Comparison of ENCODE assay signal across 9 cellular contexts in genomic region chr5:118791986-118792734, GRCh38.
DNase-seq lines count a peak whose midpoint lies in the region; ATAC-seq, FAIRE-seq and TF ChIP-seq lines count a peak whose summit lies in the region.
"Had no signal": no experiment of that assay in that cellular context is flagged by ENCODE, and none has a peak within 500 bp of the region (broad histone marks: within the 10 kb centered on the region; RNA-seq: fewer than 3 reads in every experiment).

No MANE protein-coding gene starts in this region.

- BruUV-seq in K562 (replicated peaks; lab: Mats Ljungman, UMichigan), result no TSS peak

- FAIRE-seq in K562 (lab: Jason Lieb, UNC), result peak; percentile 86

- no peak for TF ChIP-seq POLR2A in K562 (conservative IDR thresholded peaks at IDR 0.05)

- no peak overlapping the region for H2AFZ ChIP-seq in K562 (ENCODE audit: low read depth, low read length)

- no peaks in the 10 kb centered on the region for H3K36me3 Mint-ChIP-seq in activated CD4-positive, alpha-beta T cell treated with anti-CD3 and anti-CD28 coated beads for 36 hours (ENCODE audit: low read depth)
- H3K36me3 Mint-ChIP-seq: naive thymus-derived CD8-positive, alpha-beta T cell had no signal

- no peak overlapping the region for H3K9ac ChIP-seq in K562 (ENCODE audit: insufficient read depth in 1 of 2, low read depth in 2 of 2, low read length in 2 of 2)
- H3K9ac ChIP-seq in skeletal muscle tissue (ENCODE audit: low read depth in 1 of 3, low read length in 3 of 3), result peak overlapping the region; percentile 15 to 52 (median 44)

- DNase-seq in activated CD4-positive, alpha-beta T cell treated with anti-CD3 and anti-CD28 coated beads for 36 hours, result peak; percentile 24
- DNase-seq in activated CD4-positive, alpha-beta T cell treated with anti-CD3 and anti-CD28 coated beads for 1 hour, result no peak
- DNase-seq in NCI-H82 treated with DMSO at 0.1 percent for 48 hours (lab: John Stamatoyannopoulos, UW; ENCODE audit: unreplicated experiment) (peak; percentile 47), K562 (ENCODE audit: extremely low read depth in 1 of 4, low spot score in 3 of 4) (peak; percentile 44 to 62 (median 50)), iPS DF 6.9 (ENCODE audit: low read depth, low spot score) (peak; percentile 18)

- H3K4me1 ChIP-seq in K562 (replicated peaks in 1 of 2; ENCODE audit: control insufficient read depth in 2 of 2, insufficient read depth in 2 of 2, low read length in 2 of 2) (no peaks in the 10 kb centered on the region), iPS DF 6.9 (ENCODE audit: control insufficient read depth, insufficient read depth, low read length) (peaks cover 2% of the 10 kb centered on the region; the same call in 1 of the 2 replicates), skeletal muscle tissue (ENCODE audit: control insufficient read depth in 3 of 3, insufficient read depth in 3 of 3, low read length in 3 of 3) (peaks cover 0 to 5% (median 0%) of the 10 kb centered on the region in 3 donors)

- CTCF ChIA-PET in activated CD4-positive, alpha-beta T cell treated with anti-CD3 and anti-CD28 coated beads for 36 hours (lab: Charles Lee), result interaction anchor here (0.6 to 2.7 kb wide), 12 partner anchors 11 to 1373 kb away, joined by 3 to 12 read pairs (median 3); no protein-coding TSS in a partner anchor
- CTCF ChIA-PET in K562 (lab: Yijun Ruan, JAX; ENCODE audit: low intra/inter-chr PET ratio), result no interaction called here

- 6% methylated on average over 7 of the region's 7 CpGs for WGBS in K562 (ENCODE audit: insufficient coverage, low coverage, missing lambda C conversion rate)
- no CpG with 5 or more reads among the region's 7 CpGs for WGBS in iPS DF 6.9 (ENCODE audit: insufficient coverage, insufficient read length)

- POLR2A ChIA-PET in activated CD4-positive, alpha-beta T cell treated with anti-CD3 and anti-CD28 coated beads for 36 hours (lab: Charles Lee), result no interaction called here
- POLR2A ChIA-PET in K562 (lab: Yijun Ruan, JAX), result interaction anchor here (0.6 kb wide), 1 partner anchor 182 kb away, joined by 3 read pairs; no protein-coding TSS in a partner anchor

- no peaks in the 10 kb centered on the region for H3K4me1 Mint-ChIP-seq in activated CD4-positive, alpha-beta T cell treated with anti-CD3 and anti-CD28 coated beads for 36 hours
- H3K4me1 Mint-ChIP-seq: naive thymus-derived CD8-positive, alpha-beta T cell had no signal

- TF ChIP-seq CTCF in K562 (IDR thresholded peaks at IDR 0.05 in 2 of 3, conservative IDR thresholded peaks at IDR 0.05 in 1 of 3; ENCODE audit: insufficient read depth in 2 of 3, low read depth in 1 of 3, low read length in 3 of 3), result peak; percentile 53 to 80 (median 76)

- intact Hi-C loops in activated CD4-positive, alpha-beta T cell treated with anti-CD3 and anti-CD28 coated beads for 36 hours (cut with DNase I, micrococcal nuclease), result loop anchor here in 1 of 2 experiments (1.0 kb wide), 1 partner anchor 1338 kb away; no protein-coding TSS in a partner anchor
- intact Hi-C loops in K562 (cut with micrococcal nuclease), result loop anchor here (5.0 to 10.0 kb wide), 2 partner anchors 165 to 1337 kb away; no protein-coding TSS in a partner anchor

- no peak overlapping the region for H3K4me3 Mint-ChIP-seq in activated CD4-positive, alpha-beta T cell treated with anti-CD3 and anti-CD28 coated beads for 36 hours
- H3K4me3 Mint-ChIP-seq: naive thymus-derived CD8-positive, alpha-beta T cell had no signal

- no peaks in the 10 kb centered on the region for H3K9me3 Mint-ChIP-seq in activated CD4-positive, alpha-beta T cell treated with anti-CD3 and anti-CD28 coated beads for 36 hours (ENCODE audit: low read depth)
- H3K9me3 Mint-ChIP-seq: naive thymus-derived CD8-positive, alpha-beta T cell had no signal

- TF ChIP-seq RAD21 in K562 (CRISPR knock-in tag; conservative IDR thresholded peaks at IDR 0.05 in 1 of 2, IDR thresholded peaks at IDR 0.05 in 1 of 2), result peak; percentile 71 to 83

- no peaks in the 10 kb centered on the region for H3K79me2 ChIP-seq in K562 (ENCODE audit: control insufficient read depth, insufficient read depth, low read length)

- H3K27ac Mint-ChIP-seq in activated CD4-positive, alpha-beta T cell treated with anti-CD3 and anti-CD28 coated beads for 36 hours, result no peak overlapping the region

- H3K9me3 ChIP-seq in K562 (replicated peaks; ENCODE audit: control insufficient read depth, insufficient read depth, low read depth, low read length) (no peaks in the 10 kb centered on the region), iPS DF 6.9 (ENCODE audit: control insufficient read depth, insufficient read depth, low read length) (no peaks in the 10 kb centered on the region), skeletal muscle tissue (ENCODE audit: control insufficient read depth in 3 of 3, low read length in 3 of 3) (no peaks in the 10 kb centered on the region)

- no peak overlapping the region for H3K4me3 ChIP-seq in K562
- H3K4me3 ChIP-seq in iPS DF 6.9 (ENCODE audit: low read length), result no peak overlapping the region
- H3K4me3 ChIP-seq in skeletal muscle tissue (ENCODE audit: low read length in 3 of 3), result peak overlapping the region in 2 of 3 donors; percentile 8 to 9

- H3K4me2 ChIP-seq in K562 (ENCODE audit: insufficient read depth, low read length), result no peak overlapping the region

- TF ChIP-seq EP300 in K562 (IDR thresholded peaks at IDR 0.05; ENCODE audit: low read length), result no peak

- no peaks in the 10 kb centered on the region for H3K27me3 Mint-ChIP-seq in activated CD4-positive, alpha-beta T cell treated with anti-CD3 and anti-CD28 coated beads for 36 hours

- H3K27me3 ChIP-seq in K562 (ENCODE audit: control insufficient read depth in 2 of 2, insufficient read depth in 2 of 2, low read length in 2 of 2), result no peaks in the 10 kb centered on the region
- H3K27me3 ChIP-seq in iPS DF 6.9 (ENCODE audit: control insufficient read depth, insufficient read depth, low read length), result no peaks in the 10 kb centered on the region
- no peaks in the 10 kb centered on the region for H3K27me3 ChIP-seq in skeletal muscle tissue (ENCODE audit: control insufficient read depth in 3 of 3, insufficient read depth in 3 of 3, low read length in 3 of 3)

- peak; percentile 72 for ATAC-seq in activated CD4-positive, alpha-beta T cell treated with anti-CD3 and anti-CD28 coated beads for 36 hours
- ATAC-seq in GM21381 (IDR thresholded peaks at IDR 0.05; ENCODE audit: unreplicated experiment) (peak; percentile 98), HG03558 (IDR thresholded peaks at IDR 0.05; ENCODE audit: extremely low read depth, unreplicated experiment) (peak; percentile 97), K562 (peak; percentile 95)

- in situ Hi-C loops in K562 (cut with MboI), result no loop called here

- H3K9me1 ChIP-seq in K562 (ENCODE audit: control insufficient read depth, insufficient read depth, low read length), result no peaks in the 10 kb centered on the region

- H3K36me3 ChIP-seq in K562 (ENCODE audit: control insufficient read depth, insufficient read depth, low read length), result no peaks in the 10 kb centered on the region
- no peaks in the 10 kb centered on the region for H3K36me3 ChIP-seq in iPS DF 6.9 (ENCODE audit: control insufficient read depth, insufficient read depth, low read length)
- H3K36me3 ChIP-seq in skeletal muscle tissue (ENCODE audit: control insufficient read depth in 3 of 3, insufficient read depth in 3 of 3, low read length in 3 of 3), result no peaks in the 10 kb centered on the region

- H3K27ac ChIP-seq in K562 (ENCODE audit: extremely low read depth, low read depth, low read length) (no peak overlapping the region), iPS DF 6.9 (ENCODE audit: low read length) (no peak overlapping the region), skeletal muscle tissue (ENCODE audit: low read depth, low read length) (no peak overlapping the region)

- H4K20me1 ChIP-seq in K562 (replicated peaks; ENCODE audit: control insufficient read depth, insufficient read depth, low read length), result no peaks in the 10 kb centered on the region

TF ChIP-seq in K562, 482 proteins besides CTCF, POLR2A, EP300 and RAD21 (continues in another document):
- TF ChIP-seq ARID3A (IDR thresholded peaks at IDR 0.05; ENCODE audit: borderline replicate concordance, low read depth, low read length) (0 out of 2 replicates have a peak, but pooled peaks have one; percentile 19), NFE2 (IDR thresholded peaks at IDR 0.05; ENCODE audit: low read depth) (peak; percentile 59), ZZZ3 (IDR thresholded peaks at IDR 0.05) (no peak), ARID2 (IDR thresholded peaks at IDR 0.05) (no peak), SAP30 (IDR thresholded peaks at IDR 0.05; ENCODE audit: borderline replicate concordance, insufficient read depth, low read depth, low read length, poor library complexity, severe bottlenecking) (no peak), GATA2 (CRISPR knock-in tag; IDR thresholded peaks at IDR 0.05) (peak; percentile 84), DACH1 (IDR thresholded peaks at IDR 0.05; ENCODE audit: partially characterized antibody) (no peak), CREB3 (tag; conservative IDR thresholded peaks at IDR 0.05; ENCODE audit: low read depth) (no peak), ZNF785 (CRISPR knock-in tag; IDR thresholded peaks at IDR 0.05) (no peak), SMC3 (conservative IDR thresholded peaks at IDR 0.05; ENCODE audit: insufficient read depth, low read depth, low read length) (peak; percentile 61)

Comparison
In these comparisons a context has a peak if more than half of its experiments do, and no peak if none do; other contexts are left out.
1. H3K4me3 ChIP-seq: peak in skeletal muscle tissue (2 of 3); none in K562 (single experiment) and iPS DF 6.9 (single experiment).
2. H3K9ac ChIP-seq: peak in skeletal muscle tissue (3 of 3); none in K562 (0 of 2).
3. Peak in every context shown above with its lines, with median percentiles within 50 percentile points of each other: ATAC-seq.